Comparison of ENCODE assay signal across 14 cellular contexts in the genomic region with DNA sequence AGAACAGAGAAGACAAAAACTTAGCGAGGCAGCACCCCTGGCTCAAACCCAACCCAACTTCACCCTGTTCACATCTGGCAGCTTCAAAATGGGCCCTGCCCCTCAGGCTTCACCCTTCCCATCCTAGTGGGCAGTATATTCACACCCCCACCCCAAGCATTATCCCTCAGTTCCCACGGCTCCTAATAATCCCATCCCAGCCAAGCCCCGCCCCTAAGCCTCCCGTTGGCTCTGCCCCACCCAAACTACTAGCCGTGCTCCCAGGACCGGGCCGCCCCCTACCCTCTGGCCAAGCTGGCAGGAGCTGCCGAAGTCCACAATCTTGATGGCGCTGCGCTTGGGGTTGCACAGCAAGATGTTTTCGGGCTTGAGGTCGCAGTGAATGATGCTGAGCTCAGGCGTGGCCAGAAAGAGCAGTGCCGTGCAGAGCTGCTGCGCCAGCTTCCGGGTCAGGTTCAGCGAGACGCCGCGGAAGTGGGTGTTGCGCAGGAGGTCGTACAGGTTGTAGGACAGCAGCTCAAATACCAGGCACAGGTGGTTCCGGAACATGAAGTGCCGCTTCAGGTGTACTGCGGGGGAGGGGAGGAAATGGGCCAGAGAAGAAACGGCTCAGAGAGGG. TPM values are rescaled to one million over a fixed set of nuclear protein-coding genes. Genes with fewer than 3 reads are reported as not detected.
DNase-seq lines count a peak whose midpoint lies in the region; ATAC-seq and TF ChIP-seq lines count a peak whose summit lies in the region.
"Had no signal": no experiment of that assay in that cellular context is flagged by ENCODE, and none has a peak within 500 bp of the region (broad histone marks: within the 10 kb centered on the region; RNA-seq: fewer than 3 reads in every experiment).

No MANE protein-coding gene starts in this region.

- peaks cover 27% of the 10 kb centered on the region for H3K36me3 Mint-ChIP-seq in CD4-positive, CD25-positive, alpha-beta regulatory T cell
- peaks cover 53% of the 10 kb centered on the region for H3K36me3 Mint-ChIP-seq in activated B cell treated with CpG ODN at 0.5 μM for 24 hours (ENCODE audit: low read depth)
- no peaks in the 10 kb centered on the region for H3K36me3 Mint-ChIP-seq in natural killer cell treated with Interleukin-12 subunit alpha and Interleukin-12 subunit beta and Interleukin-15 and Interleukin-18, amount 100 ng/mL, for 72 hours

- H3K9me3 Mint-ChIP-seq in CD4-positive, CD25-positive, alpha-beta regulatory T cell: no peaks in the 10 kb centered on the region
- no peaks in the 10 kb centered on the region for H3K9me3 Mint-ChIP-seq in activated B cell treated with CpG ODN at 0.5 μM for 24 hours
- H3K9me3 Mint-ChIP-seq in natural killer cell treated with Interleukin-12 subunit alpha and Interleukin-12 subunit beta and Interleukin-15 and Interleukin-18, amount 100 ng/mL, for 72 hours: no peaks in the 10 kb centered on the region

- H3K9me3 ChIP-seq in CD4-positive, CD25-positive, alpha-beta regulatory T cell (ENCODE audit: control insufficient read depth in 2 of 2, low read length in 2 of 2): no peaks in the 10 kb centered on the region
- H3K9me3 ChIP-seq in HEK293 (ENCODE audit: control insufficient read depth, insufficient read depth, low read depth, low read length): no peaks in the 10 kb centered on the region
- H3K9me3 ChIP-seq: pancreas had no signal

- H3K27ac Mint-ChIP-seq in CD4-positive, CD25-positive, alpha-beta regulatory T cell: peak overlapping the region in 2 of 3 donors; percentile 32 to 44
- peak overlapping the region; percentile 67 for H3K27ac Mint-ChIP-seq in activated B cell treated with CpG ODN at 0.5 μM for 24 hours
- H3K27ac Mint-ChIP-seq in natural killer cell treated with Interleukin-12 subunit alpha and Interleukin-12 subunit beta and Interleukin-15 and Interleukin-18, amount 100 ng/mL, for 72 hours: peak overlapping the region; percentile 81 to 86

- H3K4me1 Mint-ChIP-seq in CD4-positive, CD25-positive, alpha-beta regulatory T cell: peaks cover 5 to 29% (median 25%) of the 10 kb centered on the region in 4 donors
- peaks cover 31% of the 10 kb centered on the region for H3K4me1 Mint-ChIP-seq in activated B cell treated with CpG ODN at 0.5 μM for 24 hours
- peaks cover 32 to 39% of the 10 kb centered on the region in 2 donors for H3K4me1 Mint-ChIP-seq in natural killer cell treated with Interleukin-12 subunit alpha and Interleukin-12 subunit beta and Interleukin-15 and Interleukin-18, amount 100 ng/mL, for 72 hours (ENCODE audit: low read depth in 2 of 2)

- H3K4me3 ChIP-seq in CD4-positive, CD25-positive, alpha-beta regulatory T cell (ENCODE audit: low read depth, low read length): no peak overlapping the region
- no peak overlapping the region for H3K4me3 ChIP-seq in HEK293 (ENCODE audit: low read depth, low read length)
- H3K4me3 ChIP-seq: pancreas, SK-N-MC had no signal

- no peak for DNase-seq in CD4-positive, CD25-positive, alpha-beta regulatory T cell
- DNase-seq in activated B cell treated with CpG ODN at 0.5 μM for 24 hours (no peak), GDM1 (lab: John Stamatoyannopoulos, UW) (no peak)
- DNase-seq in natural killer cell treated with Interleukin-12 subunit alpha and Interleukin-12 subunit beta and Interleukin-15 and Interleukin-18, amount 100 ng/mL, for 72 hours (ENCODE audit: low spot score): no peak
- no peak for DNase-seq in effector CD4-positive, alpha-beta T cell
- DNase-seq: cerebellar nuclear complex, kidney, midbrain, pancreas had no signal

- no peaks in the 10 kb centered on the region for H3K27me3 ChIP-seq in CD4-positive, CD25-positive, alpha-beta regulatory T cell (ENCODE audit: control insufficient read depth, insufficient read depth, low read length)
- H3K27me3 ChIP-seq: pancreas had no signal

- no peak for ATAC-seq in CD4-positive, CD25-positive, alpha-beta regulatory T cell (ENCODE audit: low read depth in 2 of 2)
- ATAC-seq in activated B cell treated with CpG ODN at 0.5 μM for 24 hours (ENCODE audit: low read depth): no peak
- peak in 1 of 2 donors; percentile 12 for ATAC-seq in natural killer cell treated with Interleukin-12 subunit alpha and Interleukin-12 subunit beta and Interleukin-15 and Interleukin-18, amount 100 ng/mL, for 72 hours
- ATAC-seq in HG02870 (IDR thresholded peaks at IDR 0.05; ENCODE audit: unreplicated experiment): no peak
- ATAC-seq in HG02884 (IDR thresholded peaks at IDR 0.05; ENCODE audit: unreplicated experiment): no peak
- ATAC-seq: pancreas had no signal

- peaks cover 29% of the 10 kb centered on the region for H3K36me3 ChIP-seq in CD4-positive, CD25-positive, alpha-beta regulatory T cell (ENCODE audit: control insufficient read depth, insufficient read depth, low read length)
- H3K36me3 ChIP-seq in HEK293 (ENCODE audit: control insufficient read depth in 2 of 2, insufficient read depth in 1 of 2, low read length in 2 of 2): peaks cover 64 to 76% of the 10 kb centered on the region in 2 experiments

- H3K4me3 Mint-ChIP-seq in CD4-positive, CD25-positive, alpha-beta regulatory T cell: peak overlapping the region in 2 of 4 donors; percentile 56 to 71
- peak overlapping the region; percentile 13 for H3K4me3 Mint-ChIP-seq in activated B cell treated with CpG ODN at 0.5 μM for 24 hours
- peak overlapping the region; percentile 77 for H3K4me3 Mint-ChIP-seq in natural killer cell treated with Interleukin-12 subunit alpha and Interleukin-12 subunit beta and Interleukin-15 and Interleukin-18, amount 100 ng/mL, for 72 hours

- H3K27ac ChIP-seq in CD4-positive, CD25-positive, alpha-beta regulatory T cell (ENCODE audit: insufficient read depth, low read length, poor library complexity, severe bottlenecking): no peak overlapping the region
- peak overlapping the region; percentile 37; the same call in 1 of the 2 replicates for H3K27ac ChIP-seq in HEK293 (ENCODE audit: extremely low read depth, low read depth, low read length)
- H3K27ac ChIP-seq: pancreas had no signal

- intact Hi-C loops in activated B cell treated with CpG ODN at 0.5 μM for 24 hours (cut with micrococcal nuclease): no loop called here

- POLR2A ChIA-PET in HEK293 (lab: Yijun Ruan, JAX) (interaction anchor here (0.6 to 1.8 kb wide), 4 partner anchors 7 to 702 kb away, joined by 3 to 9 read pairs (median 5); no protein-coding TSS in a partner anchor), activated B cell treated with CpG ODN at 0.5 μM for 24 hours (lab: Charles Lee) (no interaction called here)

- TF ChIP-seq CTCF in HEK293 (tag by site-specific recombination; IDR thresholded peaks at IDR 0.05): no peak
- no peak for TF ChIP-seq CTCF in activated B cell treated with CpG ODN at 0.5 μM for 24 hours (IDR thresholded peaks at IDR 0.05)

- H3K4me1 ChIP-seq in CD4-positive, CD25-positive, alpha-beta regulatory T cell (ENCODE audit: control insufficient read depth, insufficient read depth, low read length, poor library complexity, severe bottlenecking): peaks cover 39% of the 10 kb centered on the region
- peaks cover 26% of the 10 kb centered on the region for H3K4me1 ChIP-seq in HEK293 (ENCODE audit: control insufficient read depth, insufficient read depth, low read length)

- CTCF ChIA-PET in HEK293 (lab: Yijun Ruan, JAX): interaction anchor here (0.6 to 2.9 kb wide), 4 partner anchors 16 to 150 kb away, joined by 3 to 18 read pairs (median 3); no protein-coding TSS in a partner anchor
- CTCF ChIA-PET in activated B cell treated with CpG ODN at 0.5 μM for 24 hours (lab: Charles Lee): interaction anchor here (1.2 kb wide), 1 partner anchor 16 kb away, joined by 5 read pairs; no protein-coding TSS in a partner anchor

- H3K27me3 Mint-ChIP-seq in CD4-positive, CD25-positive, alpha-beta regulatory T cell: no peaks in the 10 kb centered on the region
- no peaks in the 10 kb centered on the region for H3K27me3 Mint-ChIP-seq in activated B cell treated with CpG ODN at 0.5 μM for 24 hours
- no peaks in the 10 kb centered on the region for H3K27me3 Mint-ChIP-seq in natural killer cell treated with Interleukin-12 subunit alpha and Interleukin-12 subunit beta and Interleukin-15 and Interleukin-18, amount 100 ng/mL, for 72 hours

TF ChIP-seq in HEK293, 187 proteins besides CTCF, POLR2A, EP300 and RAD21 (continues in another document):
- TF ChIP-seq ZNF366 (tag by site-specific recombination; conservative IDR thresholded peaks at IDR 0.05) (no peak), ZNF473 (tag by site-specific recombination; IDR thresholded peaks at IDR 0.05) (no peak), ZNF624 (tag by site-specific recombination; IDR thresholded peaks at IDR 0.05) (no peak), KLF1 (tag by site-specific recombination; IDR thresholded peaks at IDR 0.05) (0 out of 2 replicates have a peak, but pooled peaks have one; percentile 48), ZNF747 (tag by site-specific recombination; IDR thresholded peaks at IDR 0.05) (no peak)
- TF ChIP-seq, protein P1, sequence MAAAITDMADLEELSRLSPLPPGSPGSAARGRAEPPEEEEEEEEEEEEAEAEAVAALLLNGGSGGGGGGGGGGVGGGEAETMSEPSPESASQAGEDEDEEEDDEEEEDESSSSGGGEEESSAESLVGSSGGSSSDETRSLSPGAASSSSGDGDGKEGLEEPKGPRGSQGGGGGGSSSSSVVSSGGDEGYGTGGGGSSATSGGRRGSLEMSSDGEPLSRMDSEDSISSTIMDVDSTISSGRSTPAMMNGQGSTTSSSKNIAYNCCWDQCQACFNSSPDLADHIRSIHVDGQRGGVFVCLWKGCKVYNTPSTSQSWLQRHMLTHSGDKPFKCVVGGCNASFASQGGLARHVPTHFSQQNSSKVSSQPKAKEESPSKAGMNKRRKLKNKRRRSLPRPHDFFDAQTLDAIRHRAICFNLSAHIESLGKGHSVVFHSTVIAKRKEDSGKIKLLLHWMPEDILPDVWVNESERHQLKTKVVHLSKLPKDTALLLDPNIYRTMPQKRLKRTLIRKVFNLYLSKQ (tag by site-specific recombination; IDR thresholded peaks at IDR 0.05; ENCODE audit: borderline replicate concordance): no peak

RNA-seq across cellular contexts. Expression of a gene that starts 5.8 kb away (rescaled TPM):
- total RNA-seq in CD4-positive, CD25-positive, alpha-beta regulatory T cell: 32.6 TPM
- 10 to 100 TPM in 3 of 4 donors, 1 to 10 TPM in 1; 7.2 to 12.8 (median 10.5) TPM for polyA plus RNA-seq in CD4-positive, CD25-positive, alpha-beta regulatory T cell
- 16.9 and 17.2 TPM in 2 replicates for total RNA-seq in activated B cell treated with CpG ODN at 0.5 μM for 24 hours
- total RNA-seq in natural killer cell treated with Interleukin-12 subunit alpha and Interleukin-12 subunit beta and Interleukin-15 and Interleukin-18, amount 100 ng/mL, for 72 hours: 10 to 100 TPM in 1 of 2 donors, 1 to 10 TPM in 1; 7.5 to 10.5 TPM

RNA-seq across cellular contexts. Expression of a gene that starts 18.1 kb away (rescaled TPM):
- total RNA-seq in CD4-positive, CD25-positive, alpha-beta regulatory T cell: 194 TPM
- 100 to 1,000 TPM; 142 to 186 (median 166) TPM for polyA plus RNA-seq in CD4-positive, CD25-positive, alpha-beta regulatory T cell
- 420 and 482 TPM in 2 replicates for total RNA-seq in activated B cell treated with CpG ODN at 0.5 μM for 24 hours
- 100 to 1,000 TPM; 304 to 505 TPM for total RNA-seq in natural killer cell treated with Interleukin-12 subunit alpha and Interleukin-12 subunit beta and Interleukin-15 and Interleukin-18, amount 100 ng/mL, for 72 hours

RNA-seq across cellular contexts. Expression of a gene that starts 49.5 kb away (rescaled TPM):
- total RNA-seq in CD4-positive, CD25-positive, alpha-beta regulatory T cell: not detected
- polyA plus RNA-seq in CD4-positive, CD25-positive, alpha-beta regulatory T cell: not detected
- not detected in 2 replicates for total RNA-seq in activated B cell treated with CpG ODN at 0.5 μM for 24 hours
- total RNA-seq in natural killer cell treated with Interleukin-12 subunit alpha and Interleukin-12 subunit beta and Interleukin-15 and Interleukin-18, amount 100 ng/mL, for 72 hours: not detected
- total RNA-seq: glomerular endothelial cell, kidney, pancreas had no signal
- polyA plus RNA-seq: pancreas had no signal
